10 cellular contexts compared by ENCODE assay signal in the genomic region with DNA sequence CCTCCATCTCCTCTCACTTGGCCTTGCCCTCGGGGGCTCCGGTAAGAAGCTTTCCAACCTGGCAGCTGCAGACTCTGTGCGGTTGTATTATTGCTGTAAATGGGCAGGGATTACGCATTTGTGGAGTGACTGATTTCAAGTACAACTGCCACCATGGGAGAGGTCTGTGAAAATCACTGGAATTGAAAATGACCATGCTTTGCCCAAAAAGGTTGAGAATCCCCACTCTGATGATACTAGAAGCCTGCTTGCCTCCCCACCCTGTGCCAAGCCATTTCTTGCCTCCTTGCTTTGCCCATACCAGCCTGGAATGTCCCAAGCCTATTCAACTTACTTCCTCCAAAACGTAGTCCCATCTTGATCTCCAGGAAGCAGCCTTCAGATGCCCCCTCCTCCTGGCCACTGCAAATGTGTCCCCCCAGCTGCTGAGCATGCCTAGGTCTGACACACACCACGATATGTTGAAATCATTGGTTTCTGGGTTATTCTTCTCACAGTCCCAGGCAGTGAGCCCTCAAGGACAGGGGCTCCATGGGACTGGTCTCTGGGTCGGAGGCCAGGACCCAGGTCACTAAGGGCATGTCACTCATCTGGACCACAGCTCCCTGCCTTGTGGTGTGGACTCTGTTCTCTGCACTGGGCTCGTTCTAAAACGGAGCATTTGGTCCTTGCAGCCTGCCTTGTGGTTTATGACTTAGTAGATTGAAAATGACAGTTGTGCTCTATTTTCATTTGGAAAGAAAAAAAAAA. TPM values are rescaled to one million over a fixed set of nuclear protein-coding genes. Genes with fewer than 3 reads are reported as not detected.
A peak's percentile ranks its signal among the peaks of the same experiment; 100 is the strongest.
DNase-seq lines count a peak whose midpoint lies in the region; ATAC-seq, FAIRE-seq and TF ChIP-seq lines count a peak whose summit lies in the region.
"Had no signal": no experiment of that assay in that cellular context is flagged by ENCODE, and none has a peak within 500 bp of the region (broad histone marks: within the 10 kb centered on the region; RNA-seq: fewer than 3 reads in every experiment).

No MANE protein-coding gene starts in this region.

- intact Hi-C loops in activated CD4-positive, alpha-beta memory T cell treated with anti-CD3 and anti-CD28 coated beads for 36 hours (cut with micrococcal nuclease) = no loop called here
- intact Hi-C loops in kidney (cut with DNase I) = no loop called here

- H3K9me3 ChIP-seq in kidney (ENCODE audit: control insufficient read depth in 1 of 2, low read length in 2 of 2) = no peaks in the 10 kb centered on the region

- FAIRE-seq in kidney (lab: Jason Lieb, UNC) = no peak
- no peak for FAIRE-seq in D721Med (lab: Jason Lieb, UNC)

- TF ChIP-seq CTCF in kidney (IDR thresholded peaks at IDR 0.05; ENCODE audit: borderline replicate concordance, extremely low read depth, insufficient read depth) (no peak), D721Med (IDR thresholded peaks at IDR 0.05; ENCODE audit: insufficient read depth, missing control alignments) (no peak)

- H3K27me3 Mint-ChIP-seq in activated T-cell treated with anti-CD3 and anti-CD28 coated beads, Interleukin-2, amount 50 U/mL, for 24 hours = no peaks in the 10 kb centered on the region
- no peaks in the 10 kb centered on the region for H3K27me3 Mint-ChIP-seq in activated T-cell treated with anti-CD3 and anti-CD28 coated beads, Interleukin-2, amount 50 U/mL, for 4 hours (ENCODE audit: low read depth)
- H3K27me3 Mint-ChIP-seq in activated CD4-positive, alpha-beta memory T cell treated with anti-CD3 and anti-CD28 coated beads for 36 hours = no peaks in the 10 kb centered on the region

- peak overlapping the region; percentile 14 to 83 for H3K27ac ChIP-seq in kidney (ENCODE audit: low read depth in 2 of 2, low read length in 2 of 2)
- H3K27ac ChIP-seq in urinary bladder (ENCODE audit: low read depth) = peak overlapping the region; percentile 48

- H3K4me1 Mint-ChIP-seq in activated T-cell treated with anti-CD3 and anti-CD28 coated beads, Interleukin-2, amount 50 U/mL, for 24 hours (ENCODE audit: low read depth) = peaks cover 43% of the 10 kb centered on the region
- H3K4me1 Mint-ChIP-seq in activated T-cell treated with anti-CD3 and anti-CD28 coated beads, Interleukin-2, amount 50 U/mL, for 4 hours (ENCODE audit: low read depth) = peaks cover 48% of the 10 kb centered on the region
- H3K4me1 Mint-ChIP-seq in activated CD4-positive, alpha-beta memory T cell treated with anti-CD3 and anti-CD28 coated beads for 36 hours (ENCODE audit: low read depth) = peaks cover 45% of the 10 kb centered on the region

- no peak overlapping the region for H3K4me3 Mint-ChIP-seq in activated T-cell treated with anti-CD3 and anti-CD28 coated beads, Interleukin-2, amount 50 U/mL, for 24 hours
- H3K4me3 Mint-ChIP-seq in activated T-cell treated with anti-CD3 and anti-CD28 coated beads, Interleukin-2, amount 50 U/mL, for 4 hours = no peak overlapping the region
- no peak overlapping the region for H3K4me3 Mint-ChIP-seq in activated CD4-positive, alpha-beta memory T cell treated with anti-CD3 and anti-CD28 coated beads for 36 hours

- H3K36me3 Mint-ChIP-seq in activated T-cell treated with anti-CD3 and anti-CD28 coated beads, Interleukin-2, amount 50 U/mL, for 24 hours (ENCODE audit: low read depth) = peaks cover 43% of the 10 kb centered on the region
- peaks cover 4% of the 10 kb centered on the region for H3K36me3 Mint-ChIP-seq in activated T-cell treated with anti-CD3 and anti-CD28 coated beads, Interleukin-2, amount 50 U/mL, for 4 hours (ENCODE audit: insufficient read depth)
- H3K36me3 Mint-ChIP-seq in activated CD4-positive, alpha-beta memory T cell treated with anti-CD3 and anti-CD28 coated beads for 36 hours = peaks cover 25% of the 10 kb centered on the region

- no peak for DNase-seq in activated T-cell treated with anti-CD3 and anti-CD28 coated beads, Interleukin-2, amount 50 U/mL, for 24 hours
- no peak for DNase-seq in activated T-cell treated with anti-CD3 and anti-CD28 coated beads, Interleukin-2, amount 50 U/mL, for 4 hours
- no peak for DNase-seq in activated CD4-positive, alpha-beta memory T cell treated with anti-CD3 and anti-CD28 coated beads for 36 hours
- no peak for DNase-seq in kidney
- DNase-seq in NCI-H2227 treated with DMSO at 0.1 percent for 48 hours (lab: John Stamatoyannopoulos, UW) = no peak
- DNase-seq in NCI-H1694 (lab: John Stamatoyannopoulos, UW) = no peak
- no peak for DNase-seq in D721Med (ENCODE audit: insufficient read length, low spot score)
- DNase-seq: islet precursor cell, NCI-H1694 treated with DMSO at 0.1 percent for 48 hours had no signal

- H3K36me3 ChIP-seq in kidney (ENCODE audit: control insufficient read depth in 1 of 2, insufficient read depth in 2 of 2, low read length in 2 of 2) (no peaks in the 10 kb centered on the region), urinary bladder (ENCODE audit: insufficient read depth) (no peaks in the 10 kb centered on the region)

- ATAC-seq in activated T-cell treated with anti-CD3 and anti-CD28 coated beads, Interleukin-2, amount 50 U/mL, for 4 hours = no peak

- no peak overlapping the region for H3K4me3 ChIP-seq in kidney (ENCODE audit: low read length in 2 of 2)
- no peak overlapping the region for H3K4me3 ChIP-seq in urinary bladder (ENCODE audit: low read depth, low read length)

- H3K9me3 Mint-ChIP-seq in activated T-cell treated with anti-CD3 and anti-CD28 coated beads, Interleukin-2, amount 50 U/mL, for 24 hours = peaks cover 6% of the 10 kb centered on the region
- H3K9me3 Mint-ChIP-seq in activated T-cell treated with anti-CD3 and anti-CD28 coated beads, Interleukin-2, amount 50 U/mL, for 4 hours = no peaks in the 10 kb centered on the region
- H3K9me3 Mint-ChIP-seq in activated CD4-positive, alpha-beta memory T cell treated with anti-CD3 and anti-CD28 coated beads for 36 hours = peaks cover 8% of the 10 kb centered on the region

- CTCF ChIA-PET in activated CD4-positive, alpha-beta memory T cell treated with anti-CD3 and anti-CD28 coated beads for 36 hours (lab: Charles Lee) = no interaction called here

- peaks cover 62 to 63% of the 10 kb centered on the region in 2 donors for H3K4me1 ChIP-seq in kidney (ENCODE audit: control insufficient read depth in 1 of 2, insufficient read depth in 1 of 2, low read depth in 1 of 2, low read length in 2 of 2)
- peaks cover 5% of the 10 kb centered on the region for H3K4me1 ChIP-seq in urinary bladder (ENCODE audit: insufficient read depth)

- WGBS in urinary bladder = 64% methylated on average over 9 of the region's 9 CpGs

- POLR2A ChIA-PET in activated CD4-positive, alpha-beta memory T cell treated with anti-CD3 and anti-CD28 coated beads for 36 hours (lab: Charles Lee) = interaction anchor here (1.5 kb wide), 1 partner anchor 13 kb away, joined by 4 read pairs; no protein-coding TSS in a partner anchor

- H3K9ac ChIP-seq in kidney (ENCODE audit: low read length in 2 of 2) = no peak overlapping the region

- H3K27ac Mint-ChIP-seq in activated T-cell treated with anti-CD3 and anti-CD28 coated beads, Interleukin-2, amount 50 U/mL, for 24 hours = peak overlapping the region; percentile 9
- H3K27ac Mint-ChIP-seq in activated CD4-positive, alpha-beta memory T cell treated with anti-CD3 and anti-CD28 coated beads for 36 hours = peak overlapping the region; percentile 72

RNA-seq across cellular contexts. Expression of a gene that starts 42.9 kb away (rescaled TPM):
- total RNA-seq in activated T-cell treated with anti-CD3 and anti-CD28 coated beads, Interleukin-2, amount 50 U/mL, for 4 hours = 10 to 100 TPM; 23.2 to 25.7 (median 24.4) TPM
- total RNA-seq in activated CD4-positive, alpha-beta memory T cell treated with anti-CD3 and anti-CD28 coated beads for 36 hours = 10 to 100 TPM; 50.2 to 50.5 TPM
- total RNA-seq in kidney (58.2 TPM), urinary bladder (31.2 TPM)
- polyA plus RNA-seq in kidney (ENCODE audit: insufficient read depth, low read depth, low replicate concordance) (10.1 TPM), urinary bladder (28.3 TPM)
